In genomic region chr5:783047-783446, GRCh38 we compare ENCODE assay signal across 9 cellular contexts. TPM values are rescaled to one million over a fixed set of nuclear protein-coding genes. Genes with fewer than 3 reads are reported as not detected.
DNase-seq lines count a peak whose midpoint lies in the region; ATAC-seq and TF ChIP-seq lines count a peak whose summit lies in the region.
"Not testable (repeated sequence)": the region's sequence is repeated elsewhere in the genome, so short reads cannot be mapped to it uniquely, and the experiment has no call there.
"Had no signal": no experiment of that assay in that cellular context is flagged by ENCODE, and none has a peak within 500 bp of the region (broad histone marks: within the 10 kb centered on the region; RNA-seq: fewer than 3 reads in every experiment).

No MANE protein-coding gene starts in this region.

- H3K27ac ChIP-seq in caudate nucleus (ENCODE audit: low read depth, low read length) (peak overlapping the region; percentile 58), heart left ventricle (peak overlapping the region in 6 of 12 donors; percentile 52 to 86 (median 60)), sigmoid colon (peak overlapping the region; percentile 55 to 78 (median 64))
- H3K27ac ChIP-seq in thyroid gland = not testable (repeated sequence)

- not testable (repeated sequence) for H3K36me3 ChIP-seq in BE2C, MG63, heart left ventricle, sigmoid colon, thyroid gland

- H3K27me3 ChIP-seq in BE2C, MG63, sigmoid colon, thyroid gland: not testable (repeated sequence)
- peaks cover 0 to 11% (median 0%) of the 10 kb centered on the region in 9 donors for H3K27me3 ChIP-seq in heart left ventricle

- H3K36me3 Mint-ChIP-seq in memory B cell = not testable (repeated sequence)

- H3K4me1 Mint-ChIP-seq in memory B cell = not testable (repeated sequence)

- TF ChIP-seq POLR2A in heart left ventricle (IDR thresholded peaks at IDR 0.05); sigmoid colon (IDR thresholded peaks at IDR 0.05); thyroid gland (IDR thresholded peaks at IDR 0.05): not testable (repeated sequence)

- not testable (repeated sequence) for TF ChIP-seq CTCF in BE2C (IDR thresholded peaks at IDR 0.05; ENCODE audit: low read depth, low read length); heart left ventricle (IDR thresholded peaks at IDR 0.05); sigmoid colon (IDR thresholded peaks at IDR 0.05); thyroid gland (IDR thresholded peaks at IDR 0.05)

- H3K9me3 Mint-ChIP-seq in memory B cell = not testable (repeated sequence)

- ATAC-seq in heart left ventricle (peak; percentile 64 to 88 (median 79)), memory B cell (ENCODE audit: low read depth) (peak; percentile 39)

- not testable (repeated sequence) for H3K27me3 Mint-ChIP-seq in memory B cell

- H3K4me3 Mint-ChIP-seq in memory B cell = not testable (repeated sequence)

- WGBS in heart left ventricle, 4 donors = 0 to 1% (median 1%) methylated on average over 5 to 22 of the region's 22 CpGs
- WGBS in sigmoid colon, 2 donors = 0% methylated on average over 22 of the region's 22 CpGs
- WGBS in thyroid gland, 2 donors = 1 to 2% methylated on average over 18 of the region's 22 CpGs

- TF ChIP-seq EP300 in sigmoid colon (IDR thresholded peaks at IDR 0.05) = not testable (repeated sequence)

- DNase-seq in BE2C (peak; percentile 83), MG63 (peak; percentile 56), heart left ventricle (peak; percentile 63 to 83 (median 78)), memory B cell (ENCODE audit: low spot score in 2 of 2) (peak in 1 of 2 donors; percentile 37), sigmoid colon (peak; percentile 77), thyroid gland (peak; percentile 63 to 64)
- DNase-seq in activated CD8-positive, alpha-beta memory T cell treated with anti-CD3 and anti-CD28 coated beads for 24 hours = peak; percentile 75
- DNase-seq in caudate nucleus (lab: John Stamatoyannopoulos, UW) = not testable (repeated sequence)

- H3K4me1 ChIP-seq in BE2C = not testable (repeated sequence)
- H3K4me1 ChIP-seq in heart left ventricle (peaks cover 0 to 19% (median 4%) of the 10 kb centered on the region in 12 donors), sigmoid colon (peaks cover 0 to 26% (median 14%) of the 10 kb centered on the region in 4 donors), thyroid gland (peaks cover 7 to 14% of the 10 kb centered on the region in 2 donors)

- H3K9me3 ChIP-seq in BE2C, MG63, heart left ventricle, sigmoid colon, thyroid gland: not testable (repeated sequence)

- intact Hi-C loops in heart left ventricle (cut with DNase I) = loop anchor here in 1 of 10 donors (10.0 kb wide), 1 partner anchor 88 kb away; the partner anchor contains the start of gene TPPP
- intact Hi-C loops in sigmoid colon (cut with DNase I) = loop anchor here (5.0 kb wide), 1 partner anchor 111 kb away; no protein-coding TSS in a partner anchor
- intact Hi-C loops in thyroid gland (cut with DNase I) = not testable (repeated sequence)

- not testable (repeated sequence) for H3K27ac Mint-ChIP-seq in memory B cell

- peak overlapping the region; percentile 45 for H3K4me3 ChIP-seq in BE2C (ENCODE audit: low read depth, low read length)
- not testable (repeated sequence) for H3K4me3 ChIP-seq in MG63
- peak overlapping the region in 11 of 12 donors; percentile 13 to 86 (median 50) for H3K4me3 ChIP-seq in heart left ventricle
- peak overlapping the region; percentile 44 to 75 (median 62) for H3K4me3 ChIP-seq in sigmoid colon
- peak overlapping the region in 1 of 3 donors; percentile 25 for H3K4me3 ChIP-seq in thyroid gland (replicated peaks in 1 of 3)

RNA-seq across cellular contexts. Expression of gene ZDHHC11B, which starts 1.5 kb away (rescaled TPM):
- polyA plus RNA-seq in BE2C (2012; ENCODE audit: insufficient read depth, insufficient read length, low read depth) = 21.0 TPM
- not detected in 2 replicates for total RNA-seq in MG63 (2014; rRNA removed; shearing (Covaris generic); ENCODE audit: low replicate concordance)
- total RNA-seq in heart left ventricle (10 to 100 TPM in 5 of 9 donors, 1 to 10 TPM in 4; 5.1 to 26.5 (median 10.2) TPM), sigmoid colon (10 to 100 TPM in 1 of 4 donors, 1 to 10 TPM in 2, under 1 TPM in 1; 0.71 to 12.7 (median 2.4) TPM), thyroid gland (1 to 10 TPM; 1.6 to 6.8 (median 2.9) TPM)
- polyA plus RNA-seq in heart left ventricle (1 to 10 TPM; 3.0 to 8.8 TPM), sigmoid colon (1 to 10 TPM in 1 of 3 donors, under 1 TPM in 1, not detected in 1; 0.46 to 2.0 TPM)
- total RNA-seq: activated T-helper 1 cell treated with anti-CD3 and anti-CD28 coated beads, Interleukin-12 subunit alpha, Interleukin-12 subunit beta, Interleukin-2, Interleukin-4 antibody, amounts not matched to agents 30 ng/mL and 10 ng/mL and 1 ng/mL, durations not matched to agents 14 hours and 24 hours and 36 hours had no signal
